In the genomic region with DNA sequence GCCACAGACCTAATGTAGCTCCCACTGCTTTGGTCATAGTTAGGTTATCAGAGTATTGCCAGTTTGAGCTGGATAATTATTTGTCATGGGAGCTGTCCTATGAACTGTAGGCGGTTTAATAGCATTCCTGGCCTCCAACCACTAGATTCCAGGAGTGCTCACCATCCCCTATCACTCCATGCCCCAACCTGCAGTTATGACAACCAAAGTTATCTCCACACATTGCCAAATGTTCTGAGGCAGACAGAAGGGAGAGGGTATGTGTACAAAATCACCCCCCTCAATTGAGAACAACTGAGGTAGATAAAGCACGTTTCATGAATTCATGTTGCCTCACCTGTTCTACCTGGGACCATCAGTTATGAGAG, we compare ENCODE assay signal across 29 cellular contexts.
A peak's percentile ranks its signal among the peaks of the same experiment; 100 is the strongest.
DNase-seq lines count a peak whose midpoint lies in the region; ATAC-seq, FAIRE-seq and TF ChIP-seq lines count a peak whose summit lies in the region.
"Had no signal": no experiment of that assay in that cellular context is flagged by ENCODE, and none has a peak within 500 bp of the region (broad histone marks: within the 10 kb centered on the region; RNA-seq: fewer than 3 reads in every experiment).

No MANE protein-coding gene starts in this region.

- TF ChIP-seq CTCF in HFFc6 (IDR thresholded peaks at IDR 0.05) (no peak), adrenal gland (IDR thresholded peaks at IDR 0.05) (no peak)

- no peaks in the 10 kb centered on the region for H3K27me3 ChIP-seq in adrenal gland
- H3K27me3 ChIP-seq: right lobe of liver, uterus had no signal

- H3K4me1 ChIP-seq in adrenal gland (replicated peaks in 1 of 2), result peaks cover 12 to 21% of the 10 kb centered on the region in 2 donors

- no peaks in the 10 kb centered on the region for H3K9me3 ChIP-seq in adrenal gland (replicated peaks in 1 of 3)
- H3K9me3 ChIP-seq: right lobe of liver, uterus had no signal

- H3K36me3 ChIP-seq in adrenal gland (replicated peaks in 1 of 2), result no peaks in the 10 kb centered on the region
- H3K36me3 ChIP-seq: right lobe of liver, uterus had no signal

- no peak overlapping the region for H3K4me3 Mint-ChIP-seq in HFFc6
- H3K4me3 Mint-ChIP-seq: activated naive CD8-positive, alpha-beta T cell treated with anti-CD3 and anti-CD28 coated beads for 36 hours; B cell; CD8-positive, alpha-beta memory T cell; H9 had no signal

- no peak for ATAC-seq in HG03457 (IDR thresholded peaks at IDR 0.05; ENCODE audit: unreplicated experiment)
- ATAC-seq: right lobe of liver, SK-N-SH treated with all-trans-retinoic acid at 6 μM for 48 hours had no signal

- DNase-seq in HFFc6, result peak; percentile 13
- DNase-seq in SW480 (ENCODE audit: low spot score), result peak; percentile 24
- peak; percentile 9 for DNase-seq in glomerular visceral epithelial cell (ENCODE audit: extremely low spot score)
- peak; percentile 24 for DNase-seq in urothelium cell line (ENCODE audit: low spot score)
- DNase-seq in adrenal gland, result no peak
- DNase-seq in epidermal melanocyte (ENCODE audit: insufficient read length, low spot score), result no peak
- DNase-seq: activated CD4-positive, alpha-beta T cell treated with anti-CD3 and anti-CD28 coated beads for 4 hours; activated CD8-positive, alpha-beta memory T cell treated with anti-CD3 and anti-CD28 coated beads for 24 hours; activated effector memory CD4-positive, alpha-beta T cell treated with Interleukin-2 at 50 U/mL for 16 hours; activated naive CD8-positive, alpha-beta T cell treated with anti-CD3 and anti-CD28 coated beads for 36 hours; CD8-positive, alpha-beta memory T cell; GDM1; H9; head of caudate nucleus; KBM-7; NCI-H1436; NCI-H2081 treated with DMSO at 0.1 percent for 48 hours; NCI-H446; NCI-H82; right lobe of liver; stimulated activated CD4-positive, alpha-beta T cell treated with anti-CD3 and anti-CD28 coated beads, Interleukin-4, amount 100 ng/mL, for 4 hours; stimulated activated naive CD4-positive, alpha-beta T cell; uterus had no signal

- no peak overlapping the region for H3K27ac Mint-ChIP-seq in HFFc6
- H3K27ac Mint-ChIP-seq: activated naive CD8-positive, alpha-beta T cell treated with anti-CD3 and anti-CD28 coated beads for 36 hours; B cell; CD8-positive, alpha-beta memory T cell had no signal

- H3K4me1 Mint-ChIP-seq in HFFc6 (ENCODE audit: low read depth), result peaks cover 24% of the 10 kb centered on the region
- H3K4me1 Mint-ChIP-seq: activated naive CD8-positive, alpha-beta T cell treated with anti-CD3 and anti-CD28 coated beads for 36 hours; B cell; CD8-positive, alpha-beta memory T cell had no signal

- H3K27ac ChIP-seq in adrenal gland, result no peak overlapping the region
- H3K27ac ChIP-seq: right lobe of liver, uterus, VCaP had no signal

- no peak overlapping the region for H3K4me3 ChIP-seq in adrenal gland
- H3K4me3 ChIP-seq: right lobe of liver, uterus had no signal

- H3K27me3 Mint-ChIP-seq in HFFc6 (ENCODE audit: insufficient read depth), result peaks cover 3% of the 10 kb centered on the region; the same call in 1 of the 2 replicates

- intact Hi-C loops in adrenal gland (cut with DNase I), result no loop called here

- TF ChIP-seq POLR2A in adrenal gland (IDR thresholded peaks at IDR 0.05), result no peak

- no peak for FAIRE-seq in urothelium cell line (lab: Jason Lieb, UNC)
- FAIRE-seq: endometrium, HTR-8/SVneo had no signal

- H3K9me3 Mint-ChIP-seq in HFFc6, result no peaks in the 10 kb centered on the region; the same call in 1 of the 2 replicates

- no peaks in the 10 kb centered on the region for H3K36me3 Mint-ChIP-seq in HFFc6 (ENCODE audit: low read depth)
- H3K36me3 Mint-ChIP-seq: activated naive CD8-positive, alpha-beta T cell treated with anti-CD3 and anti-CD28 coated beads for 36 hours had no signal

- WGBS in adrenal gland, 4 donors, result 79 to 100% (median 89%) methylated on average over 1 to 2 of the region's 2 CpGs

Comparison
In these comparisons a context has a peak if more than half of its experiments do, and no peak if none do; other contexts are left out.
1. DNase-seq: peak in HFFc6 (single experiment), SW480 (single experiment), glomerular visceral epithelial cell (single experiment) and urothelium cell line (single experiment); none in adrenal gland (0 of 7) and epidermal melanocyte (single experiment).